23 cellular contexts compared by ENCODE assay signal in genomic region chr14:62251237-62251636, GRCh38.
"Had no signal": no experiment of that assay in that cellular context is flagged by ENCODE, and none has a peak within 500 bp of the region (broad histone marks: within the 10 kb centered on the region; RNA-seq: fewer than 3 reads in every experiment).

No MANE protein-coding gene starts in this region.

- H3K4me2 ChIP-seq: hepatocyte, neural progenitor cell had no signal

- H3K4me1 Mint-ChIP-seq: naive thymus-derived CD4-positive, alpha-beta T cell; nephron; stimulated activated naive B cell treated with anti-CD40 and anti-IgM and Interleukin-4, amounts not matched to agents 10 μg/mL and 1 μg/mL and 100 μg/mL, for 72 hours had no signal

- ATAC-seq: effector memory CD8-positive, alpha-beta T cell; gastrocnemius medialis; heart left ventricle; left lung; naive thymus-derived CD4-positive, alpha-beta T cell; stimulated activated naive B cell treated with anti-CD40 and anti-IgM and Interleukin-4, amounts not matched to agents 10 μg/mL and 1 μg/mL and 100 μg/mL, for 72 hours had no signal

- H3K9me3 ChIP-seq: gastrocnemius medialis, heart left ventricle, left lung, sigmoid colon, thoracic aorta, tibial nerve, upper lobe of left lung, uterus had no signal

- H3K27ac ChIP-seq: gastrocnemius medialis, heart left ventricle, hepatocyte, left lung, neural progenitor cell, parathyroid adenoma, sigmoid colon, thoracic aorta, tibial nerve, upper lobe of left lung, uterus had no signal

- DNase-seq: cerebellar nuclear complex; cortex of kidney; effector memory CD8-positive, alpha-beta T cell; gastrocnemius medialis; heart left ventricle; kidney; left lung; mesenchymal stem cell; midbrain; naive thymus-derived CD4-positive, alpha-beta T cell; sigmoid colon; stimulated activated CD4-positive, alpha-beta T cell treated with anti-CD3 and anti-CD28 coated beads, Interleukin-4, amount 100 ng/mL, for 4 hours; stimulated activated naive B cell treated with anti-CD40 and anti-IgM and Interleukin-4, amounts not matched to agents 10 μg/mL and 1 μg/mL and 100 μg/mL, for 72 hours; upper lobe of left lung; uterus had no signal

- H3K9ac ChIP-seq: neural progenitor cell, parathyroid adenoma had no signal

- H3K4me3 Mint-ChIP-seq: effector memory CD8-positive, alpha-beta T cell; naive thymus-derived CD4-positive, alpha-beta T cell; nephron; neural progenitor cell; stimulated activated naive B cell treated with anti-CD40 and anti-IgM and Interleukin-4, amounts not matched to agents 10 μg/mL and 1 μg/mL and 100 μg/mL, for 72 hours; stimulated activated naive CD8-positive, alpha-beta T cell treated with anti-CD3 and anti-CD28 coated beads, Interleukin-15, Interleukin-2, amounts not matched to agents 100 ng/mL and 50 ng/mL, for 24 hours had no signal

- H3K27ac Mint-ChIP-seq: effector memory CD8-positive, alpha-beta T cell; naive thymus-derived CD4-positive, alpha-beta T cell; nephron; neural progenitor cell; progenitor cell of endocrine pancreas; stimulated activated naive B cell treated with anti-CD40 and anti-IgM and Interleukin-4, amounts not matched to agents 10 μg/mL and 1 μg/mL and 100 μg/mL, for 72 hours; stimulated activated naive CD8-positive, alpha-beta T cell treated with anti-CD3 and anti-CD28 coated beads, Interleukin-15, Interleukin-2, amounts not matched to agents 100 ng/mL and 50 ng/mL, for 24 hours had no signal

- H3K4me3 ChIP-seq: gastrocnemius medialis, heart left ventricle, hepatocyte, left lung, neural progenitor cell, sigmoid colon, thoracic aorta, tibial nerve, upper lobe of left lung, uterus had no signal

- H3K79me2 ChIP-seq: hepatocyte, parathyroid adenoma had no signal

- H3K36me3 ChIP-seq: gastrocnemius medialis, heart left ventricle, left lung, neural progenitor cell, sigmoid colon, thoracic aorta, tibial nerve, upper lobe of left lung, uterus had no signal

- H3K9me3 Mint-ChIP-seq: stimulated activated naive B cell treated with anti-CD40 and anti-IgM and Interleukin-4, amounts not matched to agents 10 μg/mL and 1 μg/mL and 100 μg/mL, for 72 hours; stimulated activated naive CD8-positive, alpha-beta T cell treated with anti-CD3 and anti-CD28 coated beads, Interleukin-15, Interleukin-2, amounts not matched to agents 100 ng/mL and 50 ng/mL, for 24 hours had no signal

- H3K27me3 ChIP-seq: gastrocnemius medialis, heart left ventricle, hepatocyte, left lung, neural progenitor cell, sigmoid colon, tibial nerve, upper lobe of left lung, uterus had no signal

- H3K4me1 ChIP-seq: gastrocnemius medialis, heart left ventricle, left lung, parathyroid adenoma, sigmoid colon, tibial nerve, upper lobe of left lung, uterus had no signal

- H3K36me3 Mint-ChIP-seq: naive thymus-derived CD4-positive, alpha-beta T cell; neural progenitor cell; stimulated activated naive B cell treated with anti-CD40 and anti-IgM and Interleukin-4, amounts not matched to agents 10 μg/mL and 1 μg/mL and 100 μg/mL, for 72 hours had no signal
